Comparison of ENCODE assay signal across 8 cellular contexts in the genomic region with DNA sequence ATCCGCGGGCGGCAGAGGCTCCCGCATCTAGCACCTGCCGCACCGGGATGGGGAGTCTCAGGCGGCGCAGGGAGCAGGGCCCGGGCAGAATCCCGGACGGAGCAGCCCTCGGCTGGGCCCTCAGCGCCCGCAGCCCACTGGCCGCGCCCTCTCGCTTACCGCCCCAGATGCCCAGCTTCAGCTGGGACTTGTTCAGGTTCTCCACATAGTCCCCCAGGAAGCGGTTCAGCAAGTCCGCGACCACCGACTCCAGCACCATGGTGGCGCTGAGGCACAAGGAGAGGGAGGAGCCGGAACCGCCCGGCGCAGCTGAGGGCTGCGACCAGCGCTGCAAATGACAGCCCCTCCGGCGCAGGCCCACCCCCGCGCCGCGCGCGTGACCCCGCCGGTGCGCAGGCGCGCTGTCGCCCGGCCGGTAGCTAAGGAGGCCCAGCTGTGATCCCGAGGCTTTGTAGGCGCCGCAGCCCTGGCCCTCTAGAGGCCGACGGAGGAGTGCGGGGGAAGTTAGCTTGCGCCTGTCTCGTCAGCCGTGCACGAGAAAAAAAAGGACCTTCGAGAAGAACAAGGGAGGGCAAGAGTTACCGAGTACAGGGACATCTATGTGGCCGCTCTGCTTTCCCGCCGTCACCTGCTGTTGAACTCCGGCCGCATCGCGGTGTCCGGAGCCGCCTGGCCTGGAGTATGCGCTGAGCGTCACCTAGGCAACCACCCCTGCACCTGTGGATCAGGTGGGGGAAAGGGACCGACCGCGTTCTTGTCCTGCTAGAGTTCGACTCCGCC. TPM values are rescaled to one million over a fixed set of nuclear protein-coding genes. Genes with fewer than 3 reads are reported as not detected.
A peak's percentile ranks its signal among the peaks of the same experiment; 100 is the strongest.
DNase-seq lines count a peak whose midpoint lies in the region; ATAC-seq and TF ChIP-seq lines count a peak whose summit lies in the region.

A gene with protein sequence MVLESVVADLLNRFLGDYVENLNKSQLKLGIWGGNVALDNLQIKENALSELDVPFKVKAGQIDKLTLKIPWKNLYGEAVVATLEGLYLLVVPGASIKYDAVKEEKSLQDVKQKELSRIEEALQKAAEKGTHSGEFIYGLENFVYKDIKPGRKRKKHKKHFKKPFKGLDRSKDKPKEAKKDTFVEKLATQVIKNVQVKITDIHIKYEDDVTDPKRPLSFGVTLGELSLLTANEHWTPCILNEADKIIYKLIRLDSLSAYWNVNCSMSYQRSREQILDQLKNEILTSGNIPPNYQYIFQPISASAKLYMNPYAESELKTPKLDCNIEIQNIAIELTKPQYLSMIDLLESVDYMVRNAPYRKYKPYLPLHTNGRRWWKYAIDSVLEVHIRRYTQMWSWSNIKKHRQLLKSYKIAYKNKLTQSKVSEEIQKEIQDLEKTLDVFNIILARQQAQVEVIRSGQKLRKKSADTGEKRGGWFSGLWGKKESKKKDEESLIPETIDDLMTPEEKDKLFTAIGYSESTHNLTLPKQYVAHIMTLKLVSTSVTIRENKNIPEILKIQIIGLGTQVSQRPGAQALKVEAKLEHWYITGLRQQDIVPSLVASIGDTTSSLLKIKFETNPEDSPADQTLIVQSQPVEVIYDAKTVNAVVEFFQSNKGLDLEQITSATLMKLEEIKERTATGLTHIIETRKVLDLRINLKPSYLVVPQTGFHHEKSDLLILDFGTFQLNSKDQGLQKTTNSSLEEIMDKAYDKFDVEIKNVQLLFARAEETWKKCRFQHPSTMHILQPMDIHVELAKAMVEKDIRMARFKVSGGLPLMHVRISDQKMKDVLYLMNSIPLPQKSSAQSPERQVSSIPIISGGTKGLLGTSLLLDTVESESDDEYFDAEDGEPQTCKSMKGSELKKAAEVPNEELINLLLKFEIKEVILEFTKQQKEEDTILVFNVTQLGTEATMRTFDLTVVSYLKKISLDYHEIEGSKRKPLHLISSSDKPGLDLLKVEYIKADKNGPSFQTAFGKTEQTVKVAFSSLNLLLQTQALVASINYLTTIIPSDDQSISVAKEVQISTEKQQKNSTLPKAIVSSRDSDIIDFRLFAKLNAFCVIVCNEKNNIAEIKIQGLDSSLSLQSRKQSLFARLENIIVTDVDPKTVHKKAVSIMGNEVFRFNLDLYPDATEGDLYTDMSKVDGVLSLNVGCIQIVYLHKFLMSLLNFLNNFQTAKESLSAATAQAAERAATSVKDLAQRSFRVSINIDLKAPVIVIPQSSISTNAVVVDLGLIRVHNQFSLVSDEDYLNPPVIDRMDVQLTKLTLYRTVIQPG (N-terminal part only) (minus strand): TSS at position 332 of the 780 bp plus-strand sequence. CDS start 73 bp downstream, at position 259.

- peak within 1 kb of the TSS; percentile 85 to 95 for H3K4me3 ChIP-seq in cardiac fibroblast (replicated peaks in 1 of 2; ENCODE audit: low read depth in 2 of 2, low read length in 2 of 2)

- H3K36me3 Mint-ChIP-seq in WTC11, result no peaks in the 10 kb centered on the region

- POLR2A ChIA-PET in WTC11 (lab: Charles Lee), result no interaction called here

- peaks cover 10% of the 10 kb centered on the region for H3K4me1 Mint-ChIP-seq in WTC11

- H3K4me3 Mint-ChIP-seq in WTC11, result peak within 1 kb of the TSS; percentile 89

- CTCF ChIA-PET in WTC11 (lab: Charles Lee), result interaction anchor here (0.9 to 3.1 kb wide), 15 partner anchors 9 to 293 kb away, joined by 3 to 9 read pairs (median 4); a partner anchor contains a TSS

- ATAC-seq in GM18873 (IDR thresholded peaks at IDR 0.05; ENCODE audit: low FRiP score, unreplicated experiment) (peak; percentile 86), HG03139 (IDR thresholded peaks at IDR 0.05; ENCODE audit: unreplicated experiment) (peak; percentile 76), WTC11 (peak; percentile 88)

- no peak for TF ChIP-seq CTCF in WTC11 (IDR thresholded peaks at IDR 0.05)
- TF ChIP-seq CTCF in cardiac fibroblast (IDR thresholded peaks at IDR 0.05; ENCODE audit: low read depth, low read length), result peak; percentile 82

- H3K27ac Mint-ChIP-seq in WTC11, result peak within 1 kb of the TSS; percentile 74

- peak; percentile 98 for DNase-seq in AG08396 (ENCODE audit: low spot score)
- DNase-seq in NCI-H2227 treated with DMSO at 0.1 percent for 48 hours (lab: John Stamatoyannopoulos, UW), result peak; percentile 83
- DNase-seq in WTC11 (ENCODE audit: low spot score), result peak; percentile 89
- DNase-seq in cardiac fibroblast (ENCODE audit: low read depth in 2 of 2), result peak; percentile 94 to 95
- DNase-seq in inferior parietal cortex (ENCODE audit: extremely low spot score), result peak; percentile 89
- DNase-seq in stimulated activated CD4-positive, alpha-beta T cell treated with anti-CD3 and anti-CD28 coated beads, Interleukin-12 subunit alpha, Interleukin-12 subunit beta, amount 100 ng/mL, for 24 hours (ENCODE audit: low read depth in 2 of 2), result peak; percentile 81 to 82

- H3K27me3 Mint-ChIP-seq in WTC11 (ENCODE audit: low read depth), result peaks cover 41% of the 10 kb centered on the region

- no peaks in the 10 kb centered on the region for H3K9me3 Mint-ChIP-seq in WTC11

TF ChIP-seq in WTC11, 78 proteins besides CTCF, POLR2A, EP300 and RAD21 (continues in another document):
- no peak for TF ChIP-seq TEAD4 (CRISPR knock-in tag; IDR thresholded peaks at IDR 0.05)
- TF ChIP-seq NR1H2 (CRISPR knock-in tag; IDR thresholded peaks at IDR 0.05), result no peak
- peak; percentile 34 for TF ChIP-seq TEAD1 (CRISPR knock-in tag; IDR thresholded peaks at IDR 0.05)
- TF ChIP-seq, protein P1, sequence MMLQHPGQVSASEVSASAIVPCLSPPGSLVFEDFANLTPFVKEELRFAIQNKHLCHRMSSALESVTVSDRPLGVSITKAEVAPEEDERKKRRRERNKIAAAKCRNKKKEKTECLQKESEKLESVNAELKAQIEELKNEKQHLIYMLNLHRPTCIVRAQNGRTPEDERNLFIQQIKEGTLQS (CRISPR knock-in tag; conservative IDR thresholded peaks at IDR 0.05), result no peak
- TF ChIP-seq, protein P2, sequence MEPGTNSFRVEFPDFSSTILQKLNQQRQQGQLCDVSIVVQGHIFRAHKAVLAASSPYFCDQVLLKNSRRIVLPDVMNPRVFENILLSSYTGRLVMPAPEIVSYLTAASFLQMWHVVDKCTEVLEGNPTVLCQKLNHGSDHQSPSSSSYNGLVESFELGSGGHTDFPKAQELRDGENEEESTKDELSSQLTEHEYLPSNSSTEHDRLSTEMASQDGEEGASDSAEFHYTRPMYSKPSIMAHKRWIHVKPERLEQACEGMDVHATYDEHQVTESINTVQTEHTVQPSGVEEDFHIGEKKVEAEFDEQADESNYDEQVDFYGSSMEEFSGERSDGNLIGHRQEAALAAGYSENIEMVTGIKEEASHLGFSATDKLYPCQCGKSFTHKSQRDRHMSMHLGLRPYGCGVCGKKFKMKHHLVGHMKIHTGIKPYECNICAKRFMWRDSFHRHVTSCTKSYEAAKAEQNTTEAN (CRISPR knock-in tag; IDR thresholded peaks at IDR 0.05), result no peak
- peak; percentile 74; the same call in 1 of the 2 replicates for TF ChIP-seq CBFB (CRISPR knock-in tag; IDR thresholded peaks at IDR 0.05; ENCODE audit: low read depth)
- TF ChIP-seq FOXK1 (CRISPR knock-in tag; IDR thresholded peaks at IDR 0.05), result peak; percentile 42; the same call in 1 of the 2 replicates
- TF ChIP-seq KAT7 (CRISPR knock-in tag; IDR thresholded peaks at IDR 0.05; ENCODE audit: borderline replicate concordance), result 0 out of 2 replicates have a peak, but pooled peaks have one; percentile 67
- TF ChIP-seq, protein P3, sequence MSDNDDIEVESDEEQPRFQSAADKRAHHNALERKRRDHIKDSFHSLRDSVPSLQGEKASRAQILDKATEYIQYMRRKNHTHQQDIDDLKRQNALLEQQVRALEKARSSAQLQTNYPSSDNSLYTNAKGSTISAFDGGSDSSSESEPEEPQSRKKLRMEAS (CRISPR knock-in tag; IDR thresholded peaks at IDR 0.05), result peak; percentile 59
- TF ChIP-seq ZNF263 (CRISPR knock-in tag; IDR thresholded peaks at IDR 0.05; ENCODE audit: low read depth), result no peak
- no peak for TF ChIP-seq ZNF232 (CRISPR knock-in tag; IDR thresholded peaks at IDR 0.05)
- no peak for TF ChIP-seq TCF7 (CRISPR knock-in tag; IDR thresholded peaks at IDR 0.05; ENCODE audit: low read depth)
- TF ChIP-seq, protein P4, sequence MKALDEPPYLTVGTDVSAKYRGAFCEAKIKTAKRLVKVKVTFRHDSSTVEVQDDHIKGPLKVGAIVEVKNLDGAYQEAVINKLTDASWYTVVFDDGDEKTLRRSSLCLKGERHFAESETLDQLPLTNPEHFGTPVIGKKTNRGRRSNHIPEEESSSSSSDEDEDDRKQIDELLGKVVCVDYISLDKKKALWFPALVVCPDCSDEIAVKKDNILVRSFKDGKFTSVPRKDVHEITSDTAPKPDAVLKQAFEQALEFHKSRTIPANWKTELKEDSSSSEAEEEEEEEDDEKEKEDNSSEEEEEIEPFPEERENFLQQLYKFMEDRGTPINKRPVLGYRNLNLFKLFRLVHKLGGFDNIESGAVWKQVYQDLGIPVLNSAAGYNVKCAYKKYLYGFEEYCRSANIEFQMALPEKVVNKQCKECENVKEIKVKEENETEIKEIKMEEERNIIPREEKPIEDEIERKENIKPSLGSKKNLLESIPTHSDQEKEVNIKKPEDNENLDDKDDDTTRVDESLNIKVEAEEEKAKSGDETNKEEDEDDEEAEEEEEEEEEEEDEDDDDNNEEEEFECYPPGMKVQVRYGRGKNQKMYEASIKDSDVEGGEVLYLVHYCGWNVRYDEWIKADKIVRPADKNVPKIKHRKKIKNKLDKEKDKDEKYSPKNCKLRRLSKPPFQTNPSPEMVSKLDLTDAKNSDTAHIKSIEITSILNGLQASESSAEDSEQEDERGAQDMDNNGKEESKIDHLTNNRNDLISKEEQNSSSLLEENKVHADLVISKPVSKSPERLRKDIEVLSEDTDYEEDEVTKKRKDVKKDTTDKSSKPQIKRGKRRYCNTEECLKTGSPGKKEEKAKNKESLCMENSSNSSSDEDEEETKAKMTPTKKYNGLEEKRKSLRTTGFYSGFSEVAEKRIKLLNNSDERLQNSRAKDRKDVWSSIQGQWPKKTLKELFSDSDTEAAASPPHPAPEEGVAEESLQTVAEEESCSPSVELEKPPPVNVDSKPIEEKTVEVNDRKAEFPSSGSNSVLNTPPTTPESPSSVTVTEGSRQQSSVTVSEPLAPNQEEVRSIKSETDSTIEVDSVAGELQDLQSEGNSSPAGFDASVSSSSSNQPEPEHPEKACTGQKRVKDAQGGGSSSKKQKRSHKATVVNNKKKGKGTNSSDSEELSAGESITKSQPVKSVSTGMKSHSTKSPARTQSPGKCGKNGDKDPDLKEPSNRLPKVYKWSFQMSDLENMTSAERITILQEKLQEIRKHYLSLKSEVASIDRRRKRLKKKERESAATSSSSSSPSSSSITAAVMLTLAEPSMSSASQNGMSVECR (CRISPR knock-in tag; IDR thresholded peaks at IDR 0.05; ENCODE audit: borderline replicate concordance), result peak; percentile 59; the same call in 1 of the 2 replicates
- no peak for TF ChIP-seq ZNF396 (CRISPR knock-in tag; IDR thresholded peaks at IDR 0.05; ENCODE audit: borderline replicate concordance)
- TF ChIP-seq TP53 (CRISPR knock-in tag; IDR thresholded peaks at IDR 0.05), result 0 out of 2 replicates have a peak, but pooled peaks have one; percentile 18

RNA-seq across cellular contexts. Expression of the gene that starts here (rescaled TPM):
- 20.9 to 23.5 TPM (median 21.6 TPM) in 3 replicates for total RNA-seq in WTC11 (2021)

Comparison
In these comparisons a context has a peak if more than half of its experiments do, and no peak if none do; other contexts are left out.
1. Peak in every context shown above with its lines: DNase-seq, ATAC-seq and H3K4me3 ChIP-seq.